Comparison of ENCODE assay signal across 14 cellular contexts in genomic region chr14:90844321-90844720, GRCh38. TPM values are rescaled to one million over a fixed set of nuclear protein-coding genes. Genes with fewer than 3 reads are reported as not detected.
DNase-seq lines count a peak whose midpoint lies in the region; ATAC-seq and TF ChIP-seq lines count a peak whose summit lies in the region.
"Had no signal": no experiment of that assay in that cellular context is flagged by ENCODE, and none has a peak within 500 bp of the region (broad histone marks: within the 10 kb centered on the region; RNA-seq: fewer than 3 reads in every experiment).

No MANE protein-coding gene starts in this region.

- H3K4me3 Mint-ChIP-seq in activated CD8-positive, alpha-beta T cell treated with anti-CD3 and anti-CD28 coated beads, Interleukin-2, amount 10 ng/mL, durations not matched to agents 7 days and 5 days: no peak overlapping the region
- H3K4me3 Mint-ChIP-seq in activated CD8-positive, alpha-beta T cell treated with anti-CD3 and anti-CD28 coated beads for 36 hours: no peak overlapping the region
- H3K4me3 Mint-ChIP-seq in activated T-helper 2 cell treated with anti-CD3 and anti-CD28 coated beads, Interferon-gamma antibody, Interleukin-2, Interleukin-4, amounts not matched to agents 10 μg/mL and 5 μg/mL and 100 μg/mL, durations not matched to agents 14 hours and 24 hours and 36 hours (ENCODE audit: low read depth): no peak overlapping the region
- H3K4me3 Mint-ChIP-seq: CD4-positive, CD25-positive, alpha-beta regulatory T cell had no signal

- H3K36me3 ChIP-seq in hepatocyte (replicated peaks; ENCODE audit: insufficient read depth, low read depth) (no peaks in the 10 kb centered on the region), HAP-1 (replicated peaks) (no peaks in the 10 kb centered on the region)
- H3K36me3 ChIP-seq: BLaER1 treated with 17β-estradiol and CSF1 and Interleukin-3, amounts not matched to agents 10 nM and 100 nM had no signal

- peak; percentile 38 for ATAC-seq in activated CD8-positive, alpha-beta T cell treated with anti-CD3 and anti-CD28 coated beads, Interleukin-2, amount 10 ng/mL, durations not matched to agents 7 days and 5 days
- ATAC-seq in activated CD8-positive, alpha-beta T cell treated with anti-CD3 and anti-CD28 coated beads for 36 hours: no peak
- ATAC-seq: GM12878, HCT116 had no signal

- no peak overlapping the region for H3K27ac ChIP-seq in hepatocyte
- H3K27ac ChIP-seq: BLaER1 treated with 17β-estradiol and CSF1 and Interleukin-3, amounts not matched to agents 10 nM and 100 nM had no signal

- H3K9me2 ChIP-seq in hepatocyte (replicated peaks; ENCODE audit: insufficient read depth): no peaks in the 10 kb centered on the region

- no peak overlapping the region for H2AFZ ChIP-seq in hepatocyte

- DNase-seq in activated CD8-positive, alpha-beta T cell treated with anti-CD3 and anti-CD28 coated beads, Interleukin-2, amount 10 ng/mL, durations not matched to agents 7 days and 5 days: no peak
- no peak for DNase-seq in activated CD8-positive, alpha-beta T cell treated with anti-CD3 and anti-CD28 coated beads for 36 hours
- peak; percentile 43 for DNase-seq in NCI-H69 (lab: John Stamatoyannopoulos, UW)
- DNase-seq in hepatocyte (ENCODE audit: low spot score): peak; percentile 3
- peak; percentile 14 for DNase-seq in stimulated activated CD8-positive, alpha-beta memory T cell treated with anti-CD3 and anti-CD28 coated beads, Interleukin-4, amount 100 ng/mL, for 48 hours
- DNase-seq in HAP-1 (ENCODE audit: low spot score in 2 of 2): no peak
- DNase-seq in activated T-helper 2 cell treated with anti-CD3 and anti-CD28 coated beads, Interferon-gamma antibody, Interleukin-2, Interleukin-4, amounts not matched to agents 10 μg/mL and 5 μg/mL and 100 μg/mL, durations not matched to agents 14 hours and 24 hours and 36 hours (ENCODE audit: low spot score): no peak
- DNase-seq: ACHN; Calu3; CD4-positive, CD25-positive, alpha-beta regulatory T cell; DMS 273 treated with DMSO at 0.1 percent for 48 hours had no signal

- H3K4me1 Mint-ChIP-seq in activated CD8-positive, alpha-beta T cell treated with anti-CD3 and anti-CD28 coated beads, Interleukin-2, amount 10 ng/mL, durations not matched to agents 7 days and 5 days (ENCODE audit: low read depth): peaks cover 13% of the 10 kb centered on the region
- peaks cover 5% of the 10 kb centered on the region for H3K4me1 Mint-ChIP-seq in activated CD8-positive, alpha-beta T cell treated with anti-CD3 and anti-CD28 coated beads for 36 hours (ENCODE audit: low read depth)
- H3K4me1 Mint-ChIP-seq in activated T-helper 2 cell treated with anti-CD3 and anti-CD28 coated beads, Interferon-gamma antibody, Interleukin-2, Interleukin-4, amounts not matched to agents 10 μg/mL and 5 μg/mL and 100 μg/mL, durations not matched to agents 14 hours and 24 hours and 36 hours (ENCODE audit: low read depth): peaks cover 5% of the 10 kb centered on the region

- WGBS in hepatocyte (ENCODE audit: low lambda C conversion rate, missing lambda C conversion rate): 76% methylated on average over 3 of the region's 3 CpGs

- POLR2A ChIA-PET in activated CD8-positive, alpha-beta T cell treated with anti-CD3 and anti-CD28 coated beads, Interleukin-2, amount 10 ng/mL, durations not matched to agents 7 days and 5 days (lab: Charles Lee): interaction anchor here (0.6 to 0.9 kb wide), 3 partner anchors 14 to 214 kb away, joined by 3 to 4 read pairs (median 4); no protein-coding TSS in a partner anchor
- POLR2A ChIA-PET in activated CD8-positive, alpha-beta T cell treated with anti-CD3 and anti-CD28 coated beads for 36 hours (lab: Charles Lee): no interaction called here

- H3K9me3 ChIP-seq in hepatocyte (ENCODE audit: low read depth) (no peaks in the 10 kb centered on the region), HAP-1 (no peaks in the 10 kb centered on the region)
- H3K9me3 ChIP-seq: BLaER1 treated with 17β-estradiol and CSF1 and Interleukin-3, amounts not matched to agents 10 nM and 100 nM had no signal

- peaks cover under 1% of the 10 kb centered on the region for H3K27me3 Mint-ChIP-seq in activated CD8-positive, alpha-beta T cell treated with anti-CD3 and anti-CD28 coated beads, Interleukin-2, amount 10 ng/mL, durations not matched to agents 7 days and 5 days (ENCODE audit: low read depth)
- H3K27me3 Mint-ChIP-seq in activated CD8-positive, alpha-beta T cell treated with anti-CD3 and anti-CD28 coated beads for 36 hours: no peaks in the 10 kb centered on the region
- peaks cover 1% of the 10 kb centered on the region for H3K27me3 Mint-ChIP-seq in activated T-helper 2 cell treated with anti-CD3 and anti-CD28 coated beads, Interferon-gamma antibody, Interleukin-2, Interleukin-4, amounts not matched to agents 10 μg/mL and 5 μg/mL and 100 μg/mL, durations not matched to agents 14 hours and 24 hours and 36 hours (ENCODE audit: low read depth)

- no peak overlapping the region for H3K27ac Mint-ChIP-seq in activated CD8-positive, alpha-beta T cell treated with anti-CD3 and anti-CD28 coated beads, Interleukin-2, amount 10 ng/mL, durations not matched to agents 7 days and 5 days
- no peak overlapping the region for H3K27ac Mint-ChIP-seq in activated CD8-positive, alpha-beta T cell treated with anti-CD3 and anti-CD28 coated beads for 36 hours
- no peak overlapping the region for H3K27ac Mint-ChIP-seq in activated T-helper 2 cell treated with anti-CD3 and anti-CD28 coated beads, Interferon-gamma antibody, Interleukin-2, Interleukin-4, amounts not matched to agents 10 μg/mL and 5 μg/mL and 100 μg/mL, durations not matched to agents 14 hours and 24 hours and 36 hours
- H3K27ac Mint-ChIP-seq: CD4-positive, CD25-positive, alpha-beta regulatory T cell had no signal

- no peak overlapping the region for H3K4me3 ChIP-seq in hepatocyte
- no peak overlapping the region for H3K4me3 ChIP-seq in HAP-1
- H3K4me3 ChIP-seq: BLaER1 treated with 17β-estradiol and CSF1 and Interleukin-3, amounts not matched to agents 10 nM and 100 nM; GM12878 had no signal

- CTCF ChIA-PET in activated CD8-positive, alpha-beta T cell treated with anti-CD3 and anti-CD28 coated beads, Interleukin-2, amount 10 ng/mL, durations not matched to agents 7 days and 5 days (lab: Charles Lee): no interaction called here
- CTCF ChIA-PET in activated CD8-positive, alpha-beta T cell treated with anti-CD3 and anti-CD28 coated beads for 36 hours (lab: Charles Lee): no interaction called here

- peaks cover 6% of the 10 kb centered on the region for H3K36me3 Mint-ChIP-seq in activated CD8-positive, alpha-beta T cell treated with anti-CD3 and anti-CD28 coated beads, Interleukin-2, amount 10 ng/mL, durations not matched to agents 7 days and 5 days (ENCODE audit: low read depth)
- H3K36me3 Mint-ChIP-seq in activated CD8-positive, alpha-beta T cell treated with anti-CD3 and anti-CD28 coated beads for 36 hours (ENCODE audit: low read depth): no peaks in the 10 kb centered on the region
- H3K36me3 Mint-ChIP-seq in activated T-helper 2 cell treated with anti-CD3 and anti-CD28 coated beads, Interferon-gamma antibody, Interleukin-2, Interleukin-4, amounts not matched to agents 10 μg/mL and 5 μg/mL and 100 μg/mL, durations not matched to agents 14 hours and 24 hours and 36 hours (ENCODE audit: low read depth): no peaks in the 10 kb centered on the region

- H3K27me3 ChIP-seq in hepatocyte (no peaks in the 10 kb centered on the region), HAP-1 (ENCODE audit: low read depth) (peaks cover 2% of the 10 kb centered on the region; the same call in 1 of the 2 replicates)
- H3K27me3 ChIP-seq: BLaER1 treated with 17β-estradiol and CSF1 and Interleukin-3, amounts not matched to agents 10 nM and 100 nM had no signal

- intact Hi-C loops in activated CD8-positive, alpha-beta T cell treated with anti-CD3 and anti-CD28 coated beads for 36 hours (cut with micrococcal nuclease): no loop called here
- intact Hi-C loops in activated T-helper 2 cell treated with anti-CD3 and anti-CD28 coated beads, Interferon-gamma antibody, Interleukin-2, Interleukin-4, amounts not matched to agents 10 μg/mL and 5 μg/mL and 100 μg/mL, durations not matched to agents 14 hours and 24 hours and 36 hours (cut with micrococcal nuclease): no loop called here

- no peak for TF ChIP-seq CTCF in activated CD8-positive, alpha-beta T cell treated with anti-CD3 and anti-CD28 coated beads for 36 hours (IDR thresholded peaks at IDR 0.05)
- no peak for TF ChIP-seq CTCF in hepatocyte (IDR thresholded peaks at IDR 0.05; ENCODE audit: poor library complexity)

- H4K20me1 ChIP-seq in hepatocyte (ENCODE audit: insufficient read depth, poor library complexity, severe bottlenecking): no peaks in the 10 kb centered on the region
- H4K20me1 ChIP-seq: BLaER1 treated with 17β-estradiol and CSF1 and Interleukin-3, amounts not matched to agents 10 nM and 100 nM had no signal

- H3K79me2 ChIP-seq in hepatocyte: no peaks in the 10 kb centered on the region

- H3K4me1 ChIP-seq in hepatocyte (ENCODE audit: insufficient read depth) (no peaks in the 10 kb centered on the region), HAP-1 (no peaks in the 10 kb centered on the region)

- no peaks in the 10 kb centered on the region for H3K9me3 Mint-ChIP-seq in activated CD8-positive, alpha-beta T cell treated with anti-CD3 and anti-CD28 coated beads, Interleukin-2, amount 10 ng/mL, durations not matched to agents 7 days and 5 days (ENCODE audit: insufficient read depth)
- H3K9me3 Mint-ChIP-seq in activated CD8-positive, alpha-beta T cell treated with anti-CD3 and anti-CD28 coated beads for 36 hours: no peaks in the 10 kb centered on the region
- H3K9me3 Mint-ChIP-seq in activated T-helper 2 cell treated with anti-CD3 and anti-CD28 coated beads, Interferon-gamma antibody, Interleukin-2, Interleukin-4, amounts not matched to agents 10 μg/mL and 5 μg/mL and 100 μg/mL, durations not matched to agents 14 hours and 24 hours and 36 hours: no peaks in the 10 kb centered on the region
- H3K9me3 Mint-ChIP-seq: CD4-positive, CD25-positive, alpha-beta regulatory T cell had no signal

- in situ Hi-C loops in HAP-1 (cut with MboI; ENCODE audit: low sequenced_read_pairs): no loop called here

- no peak overlapping the region for H3K4me2 ChIP-seq in hepatocyte
- H3K4me2 ChIP-seq: BLaER1 treated with 17β-estradiol and CSF1 and Interleukin-3, amounts not matched to agents 10 nM and 100 nM had no signal

RNA-seq across cellular contexts. Expression of gene TTC7B, which starts 28.1 kb away (rescaled TPM):
- 1 to 10 TPM; 5.3 to 6.8 TPM for total RNA-seq in activated CD8-positive, alpha-beta T cell treated with anti-CD3 and anti-CD28 coated beads, Interleukin-2, amount 10 ng/mL, durations not matched to agents 7 days and 5 days
- 1 to 10 TPM; 5.6 to 7.8 TPM for total RNA-seq in activated CD8-positive, alpha-beta T cell treated with anti-CD3 and anti-CD28 coated beads for 36 hours
- 10.7 and 16.1 TPM in 2 replicates for total RNA-seq in hepatocyte
- 16.2 and 25.5 TPM in 2 replicates for polyA plus RNA-seq in hepatocyte
- 6.1 and 7.7 TPM in 2 replicates for total RNA-seq in activated T-helper 2 cell treated with anti-CD3 and anti-CD28 coated beads, Interferon-gamma antibody, Interleukin-2, Interleukin-4, amounts not matched to agents 10 μg/mL and 5 μg/mL and 100 μg/mL, durations not matched to agents 14 hours and 24 hours and 36 hours

Comparison
In these comparisons a context has a peak if more than half of its experiments do, and no peak if none do; other contexts are left out.
1. DNase-seq: peak in NCI-H69 (single experiment), hepatocyte (single experiment) and stimulated activated CD8-positive, alpha-beta memory T cell treated with anti-CD3 and anti-CD28 coated beads, Interleukin-4, amount 100 ng/mL, for 48 hours (single experiment); none in activated CD8-positive, alpha-beta T cell treated with anti-CD3 and anti-CD28 coated beads, Interleukin-2, amount 10 ng/mL, durations not matched to agents 7 days and 5 days (single experiment), activated CD8-positive, alpha-beta T cell treated with anti-CD3 and anti-CD28 coated beads for 36 hours (single experiment), HAP-1 (0 of 2) and activated T-helper 2 cell treated with anti-CD3 and anti-CD28 coated beads, Interferon-gamma antibody, Interleukin-2, Interleukin-4, amounts not matched to agents 10 μg/mL and 5 μg/mL and 100 μg/mL, durations not matched to agents 14 hours and 24 hours and 36 hours (single experiment).